14 cellular contexts compared by ENCODE assay signal in genomic region chr20:34744847-34745246, GRCh38. TPM values are rescaled to one million over a fixed set of nuclear protein-coding genes. Genes with fewer than 3 reads are reported as not detected.
A peak's percentile ranks its signal among the peaks of the same experiment; 100 is the strongest.
DNase-seq lines count a peak whose midpoint lies in the region; ATAC-seq and TF ChIP-seq lines count a peak whose summit lies in the region.
"Had no signal": no experiment of that assay in that cellular context is flagged by ENCODE, and none has a peak within 500 bp of the region (broad histone marks: within the 10 kb centered on the region; RNA-seq: fewer than 3 reads in every experiment).

No MANE protein-coding gene starts in this region.

- H3K4me3 ChIP-seq in cardiac muscle cell (no peak overlapping the region), gastroesophageal sphincter (no peak overlapping the region)
- H3K4me3 ChIP-seq: HAP-1 had no signal

- no peak overlapping the region for H3K27ac Mint-ChIP-seq in progenitor cell of endocrine pancreas
- H3K27ac Mint-ChIP-seq: CD14-positive monocyte; CD8-positive, alpha-beta T cell had no signal

- no peak for TF ChIP-seq EP300 in gastroesophageal sphincter (IDR thresholded peaks at IDR 0.05)

- DNase-seq in cerebellar cortex (ENCODE audit: low spot score) (peak; percentile 46), cardiac muscle cell (ENCODE audit: low read depth in 1 of 2, low spot score in 1 of 2) (no peak), left ventricle myocardium superior (no peak), NCI-H1105 treated with DMSO at 0.1 percent for 48 hours (lab: John Stamatoyannopoulos, UW) (no peak), progenitor cell of endocrine pancreas (ENCODE audit: low spot score, unreplicated experiment) (no peak), NOMO-1 treated with dmso at 0.1 percent for 144 hours (lab: John Stamatoyannopoulos, UW; ENCODE audit: unreplicated experiment) (no peak)
- DNase-seq: CD8-positive, alpha-beta T cell; COR-L47; DND-41; GF-D8 had no signal

- no peaks in the 10 kb centered on the region for H3K27me3 ChIP-seq in cardiac muscle cell
- no peaks in the 10 kb centered on the region for H3K27me3 ChIP-seq in gastroesophageal sphincter

- no peaks in the 10 kb centered on the region for H3K4me1 Mint-ChIP-seq in progenitor cell of endocrine pancreas (ENCODE audit: low read depth)
- H3K4me1 Mint-ChIP-seq: CD14-positive monocyte had no signal

- peaks cover 31% of the 10 kb centered on the region for H3K36me3 Mint-ChIP-seq in progenitor cell of endocrine pancreas (ENCODE audit: insufficient read depth)

- H3K9me3 ChIP-seq in cardiac muscle cell (ENCODE audit: low read depth) (no peaks in the 10 kb centered on the region), gastroesophageal sphincter (no peaks in the 10 kb centered on the region)
- H3K9me3 ChIP-seq: HAP-1 had no signal

- no peak for TF ChIP-seq CTCF in cardiac muscle cell (IDR thresholded peaks at IDR 0.05; ENCODE audit: low read depth, low read length)
- TF ChIP-seq CTCF in progenitor cell of endocrine pancreas (IDR thresholded peaks at IDR 0.05; ENCODE audit: unreplicated experiment): no peak
- TF ChIP-seq CTCF in gastroesophageal sphincter (IDR thresholded peaks at IDR 0.05): no peak

- no peaks in the 10 kb centered on the region for H3K27me3 Mint-ChIP-seq in progenitor cell of endocrine pancreas

- intact Hi-C loops in left ventricle myocardium superior (cut with micrococcal nuclease): no loop called here

- ATAC-seq in left ventricle myocardium superior: peak; percentile 92
- ATAC-seq in gastroesophageal sphincter: no peak
- ATAC-seq: CD8-positive, alpha-beta T cell had no signal

- no peaks in the 10 kb centered on the region for H3K9me3 Mint-ChIP-seq in progenitor cell of endocrine pancreas (ENCODE audit: low read depth)
- H3K9me3 Mint-ChIP-seq: CD14-positive monocyte; CD8-positive, alpha-beta T cell had no signal

- H3K36me3 ChIP-seq in cardiac muscle cell: peaks cover 41% of the 10 kb centered on the region
- H3K36me3 ChIP-seq in gastroesophageal sphincter: peaks cover 0 to 88% of the 10 kb centered on the region in 2 donors

- H3K27ac ChIP-seq in cardiac muscle cell: peak overlapping the region; percentile 14
- no peak overlapping the region for H3K27ac ChIP-seq in gastroesophageal sphincter
- H3K27ac ChIP-seq: HL-60 had no signal

- no peak overlapping the region for H3K4me3 Mint-ChIP-seq in progenitor cell of endocrine pancreas (ENCODE audit: low read depth)
- H3K4me3 Mint-ChIP-seq: CD14-positive monocyte; CD8-positive, alpha-beta T cell had no signal

- WGBS in gastroesophageal sphincter (ENCODE audit: low coverage in 1 of 2), 2 donors: 22 to 25% methylated on average over 1 of the region's 1 CpG

- no peak for TF ChIP-seq POLR2A in gastroesophageal sphincter (IDR thresholded peaks at IDR 0.05)

- H3K4me1 ChIP-seq in cardiac muscle cell (ENCODE audit: low read depth) (no peaks in the 10 kb centered on the region), gastroesophageal sphincter (peaks cover 0 to 10% (median 0%) of the 10 kb centered on the region in 3 donors)
- H3K4me1 ChIP-seq: HAP-1 had no signal

RNA-seq across cellular contexts. Expression of gene TP53INP2, which starts 40.7 kb away (rescaled TPM):
- total RNA-seq in cardiac muscle cell (8.4 and 13.5 TPM in 2 replicates), left ventricle myocardium superior (146 TPM), progenitor cell of endocrine pancreas (31.5 and 33.0 TPM in 2 replicates), gastroesophageal sphincter (10 to 100 TPM; 22.8 to 67.8 (median 53.0) TPM)
- 12.5 and 18.9 TPM in 2 replicates for polyA plus RNA-seq in cardiac muscle cell
